Comparison of ENCODE assay signal across 22 cellular contexts in genomic region chr5:14936588-14936987, GRCh38.
"Had no signal": no experiment of that assay in that cellular context is flagged by ENCODE, and none has a peak within 500 bp of the region (broad histone marks: within the 10 kb centered on the region; RNA-seq: fewer than 3 reads in every experiment).

No MANE protein-coding gene starts in this region.

- H3K9me3 ChIP-seq: lower lobe of right lung, pancreas, prostate gland, sigmoid colon, stomach had no signal

- H2AFZ ChIP-seq: neural progenitor cell had no signal

- H3K27me3 ChIP-seq: foreskin keratinocyte, neural progenitor cell, pancreas, sigmoid colon, stomach had no signal

- ATAC-seq: foreskin keratinocyte, natural killer cell had no signal

- H3K4me3 ChIP-seq: lower lobe of right lung, neural progenitor cell, pancreas, prostate gland, sigmoid colon, stomach had no signal

- H3K4me1 ChIP-seq: neural progenitor cell, pancreas, prostate gland, sigmoid colon, stomach had no signal

- H3K4me1 Mint-ChIP-seq: natural killer cell had no signal

- FAIRE-seq: islet of Langerhans, pancreas, small intestine, urothelium cell line had no signal

- H3K27ac ChIP-seq: foreskin keratinocyte, lower lobe of right lung, neural progenitor cell, pancreas, prostate gland, stomach had no signal

- H3K4me2 ChIP-seq: neural progenitor cell had no signal

- H3K9me3 Mint-ChIP-seq: memory B cell, natural killer cell, type B pancreatic cell had no signal

- DNase-seq: erythroblast; foreskin keratinocyte; head of caudate nucleus; hypothalamus; kidney glomerular epithelial cell; lower lobe of right lung; natural killer cell; nucleus accumbens; pancreas; retina; sigmoid colon; stimulated activated CD4-positive, alpha-beta T cell treated with anti-CD3 and anti-CD28 coated beads, Interleukin-12 subunit alpha, Interleukin-12 subunit beta, amount 100 ng/mL, for 4 hours; stimulated activated naive CD4-positive, alpha-beta T cell; stomach had no signal

- H3K4me3 Mint-ChIP-seq: memory B cell, mesothelial cell of epicardium, natural killer cell, neural progenitor cell, type B pancreatic cell had no signal

- H3K36me3 ChIP-seq: lower lobe of right lung, neural progenitor cell, pancreas, prostate gland, sigmoid colon, stomach had no signal

- H3K27ac Mint-ChIP-seq: memory B cell, mesothelial cell of epicardium, natural killer cell, neural progenitor cell, type B pancreatic cell had no signal

- H3K27me3 Mint-ChIP-seq: type B pancreatic cell had no signal

- H3K9ac ChIP-seq: neural progenitor cell had no signal

- H3K36me3 Mint-ChIP-seq: memory B cell, mesothelial cell of epicardium, natural killer cell, neural progenitor cell, type B pancreatic cell had no signal
